ENCODE assay signal across 17 cellular contexts in the genomic region with DNA sequence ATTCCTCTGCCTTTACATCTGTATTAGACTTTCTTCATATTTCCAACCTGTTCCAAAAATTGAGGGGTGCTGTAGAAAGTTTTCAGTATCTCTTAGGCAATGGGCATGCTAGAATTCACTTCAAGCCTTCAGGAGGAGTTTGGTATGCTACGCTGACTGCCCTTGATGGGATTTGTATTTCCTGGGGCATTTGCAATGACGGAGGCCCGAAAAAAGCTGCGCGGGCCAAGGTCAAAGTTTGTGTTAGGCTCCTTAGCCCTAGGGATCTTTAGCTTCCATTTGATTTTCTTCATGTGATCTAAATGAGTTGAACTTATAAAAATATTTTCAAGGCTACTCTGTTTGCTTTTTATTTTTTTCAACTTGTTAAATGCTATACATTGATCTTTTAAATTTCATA. TPM values are rescaled to one million over a fixed set of nuclear protein-coding genes. Genes with fewer than 3 reads are reported as not detected.
DNase-seq lines count a peak whose midpoint lies in the region; ATAC-seq, FAIRE-seq and TF ChIP-seq lines count a peak whose summit lies in the region.
"Had no signal": no experiment of that assay in that cellular context is flagged by ENCODE, and none has a peak within 500 bp of the region (broad histone marks: within the 10 kb centered on the region; RNA-seq: fewer than 3 reads in every experiment).

No MANE protein-coding gene starts in this region.

- H3K27ac ChIP-seq in heart left ventricle (no peak overlapping the region), duodenal mucosa (ENCODE audit: low read depth, low read length) (peak overlapping the region; percentile 23)
- H3K27ac ChIP-seq: BLaER1 treated with 17β-estradiol and CSF1 and Interleukin-3, amounts not matched to agents 10 nM and 100 nM had no signal

- intact Hi-C loops in left ventricle myocardium superior (cut with micrococcal nuclease) (no loop called here), heart left ventricle (cut with DNase I) (no loop called here)

- TF ChIP-seq POLR2A in heart left ventricle (IDR thresholded peaks at IDR 0.05), result no peak

- no peaks in the 10 kb centered on the region for H3K9me3 ChIP-seq in heart left ventricle
- H3K9me3 ChIP-seq in duodenal mucosa (ENCODE audit: control insufficient read depth in 1 of 2, low read length in 2 of 2), result no peaks in the 10 kb centered on the region
- H3K9me3 ChIP-seq: BLaER1 treated with 17β-estradiol and CSF1 and Interleukin-3, amounts not matched to agents 10 nM and 100 nM had no signal

- DNase-seq in left ventricle myocardium superior (peak; percentile 8), heart left ventricle (no peak), left lobe of liver (ENCODE audit: low spot score) (peak; percentile 68), renal cortical epithelial cell (ENCODE audit: low read depth) (peak; percentile 63), RCC 7860 (ENCODE audit: low spot score) (no peak), NCI-H69 (lab: John Stamatoyannopoulos, UW) (no peak)
- DNase-seq: 8988T; ACHN; CD4-positive, CD25-positive, alpha-beta regulatory T cell; DMS53; GF-D8 had no signal

- no peak for FAIRE-seq in RCC 7860 (lab: Jason Lieb, UNC)
- FAIRE-seq: H54 had no signal

- H3K27me3 ChIP-seq in heart left ventricle (no peaks in the 10 kb centered on the region), duodenal mucosa (ENCODE audit: control insufficient read depth in 1 of 2, insufficient read depth in 2 of 2, low read length in 2 of 2) (no peaks in the 10 kb centered on the region)
- H3K27me3 ChIP-seq: BLaER1 treated with 17β-estradiol and CSF1 and Interleukin-3, amounts not matched to agents 10 nM and 100 nM had no signal

- H3K9ac ChIP-seq in duodenal mucosa (ENCODE audit: low read depth in 1 of 2, low read length in 2 of 2), result no peak overlapping the region
- H3K9ac ChIP-seq: BLaER1 treated with 17β-estradiol and CSF1 and Interleukin-3, amounts not matched to agents 10 nM and 100 nM had no signal

- H3K4me1 ChIP-seq in heart left ventricle (no peaks in the 10 kb centered on the region), duodenal mucosa (ENCODE audit: control insufficient read depth in 1 of 2, insufficient read depth in 2 of 2, low read length in 2 of 2) (peaks cover 7 to 46% of the 10 kb centered on the region in 2 donors)
- H3K4me1 ChIP-seq: BLaER1 treated with 17β-estradiol and CSF1 and Interleukin-3, amounts not matched to agents 10 nM and 100 nM had no signal

- H3K36me3 ChIP-seq in heart left ventricle (no peaks in the 10 kb centered on the region), duodenal mucosa (ENCODE audit: control insufficient read depth in 1 of 2, insufficient read depth in 2 of 2, low read length in 2 of 2) (peaks cover 18 to 21% of the 10 kb centered on the region in 2 donors)
- H3K36me3 ChIP-seq: BLaER1 treated with 17β-estradiol and CSF1 and Interleukin-3, amounts not matched to agents 10 nM and 100 nM had no signal

- WGBS in heart left ventricle, 4 donors, result 81 to 90% (median 86%) methylated on average over 5 of the region's 5 CpGs

- H3K4me3 ChIP-seq in heart left ventricle (no peak overlapping the region), duodenal mucosa (ENCODE audit: low read depth in 1 of 2, low read length in 2 of 2) (peak overlapping the region in 1 of 2 donors; percentile 7)
- H3K4me3 ChIP-seq: BLaER1 treated with 17β-estradiol and CSF1 and Interleukin-3, amounts not matched to agents 10 nM and 100 nM had no signal

- ATAC-seq in left ventricle myocardium superior (no peak), heart left ventricle (no peak), left lobe of liver (peak; percentile 35), HG02571 (IDR thresholded peaks at IDR 0.05; ENCODE audit: unreplicated experiment) (no peak)
- ATAC-seq: HCT116 had no signal

- no peak for TF ChIP-seq CTCF in heart left ventricle (IDR thresholded peaks at IDR 0.05)

RNA-seq across cellular contexts. Expression of gene CPS1, which starts 5.1 kb away (rescaled TPM):
- total RNA-seq in left ventricle myocardium superior (3.1 TPM), heart left ventricle (1 to 10 TPM; 1.2 to 5.3 (median 1.9) TPM), left lobe of liver (1,770 TPM), renal cortical epithelial cell (12.3 and 38.4 TPM in 2 replicates)
- 1 to 10 TPM in 1 of 2 donors, under 1 TPM in 1; 0.61 to 1.2 TPM for polyA plus RNA-seq in heart left ventricle
- total RNA-seq: HT-29 had no signal
- polyA plus RNA-seq: CD4-positive, CD25-positive, alpha-beta regulatory T cell had no signal

Comparison
In these comparisons a context has a peak if more than half of its experiments do, and no peak if none do; other contexts are left out.
1. DNase-seq: peak in left ventricle myocardium superior (single experiment), left lobe of liver (single experiment) and renal cortical epithelial cell (single experiment); none in heart left ventricle (0 of 5), RCC 7860 (single experiment) and NCI-H69 (single experiment).
2. RNA of gene CPS1, which starts 5.1 kb away (total RNA-seq): 1,770 TPM in left lobe of liver (single experiment); 12.3 to 38.4 TPM in renal cortical epithelial cell, 3.1 TPM in left ventricle myocardium superior (single experiment) and 1.2 to 5.3 TPM in heart left ventricle; every median in the first group is over 10 times any median in the second.